ENCODE assay signal across 12 cellular contexts in the genomic region with DNA sequence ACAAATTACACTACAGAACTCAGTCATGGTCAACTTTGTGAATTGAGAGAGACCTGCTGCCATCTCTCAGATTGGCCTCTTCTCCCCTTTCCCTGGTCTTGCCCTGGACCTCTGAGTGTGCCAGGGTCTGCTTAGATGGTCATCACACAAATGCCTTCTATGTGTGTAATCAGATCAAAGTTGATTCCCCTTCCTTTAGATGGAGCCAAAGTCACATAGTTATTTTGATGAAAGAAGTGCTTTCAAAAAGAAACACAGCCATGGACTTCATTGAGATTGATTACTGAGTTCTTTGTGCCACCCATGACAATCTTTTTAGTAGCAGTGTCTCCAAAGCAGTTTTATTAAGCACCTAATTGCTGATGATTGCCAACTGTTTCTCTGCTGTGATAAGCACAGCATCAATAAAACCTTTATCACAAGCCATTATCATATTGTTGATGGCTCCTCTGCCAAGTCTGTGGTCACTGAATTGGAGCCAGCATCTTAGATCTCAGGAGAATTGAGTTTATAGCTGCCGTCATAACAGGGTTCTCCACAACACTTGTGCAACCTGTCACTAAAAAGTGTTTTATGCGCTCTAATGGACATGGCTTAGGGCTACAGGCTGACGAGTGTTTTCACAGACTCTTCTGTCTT.
A peak's percentile ranks its signal among the peaks of the same experiment; 100 is the strongest.
DNase-seq lines count a peak whose midpoint lies in the region; ATAC-seq, FAIRE-seq and TF ChIP-seq lines count a peak whose summit lies in the region.
"Had no signal": no experiment of that assay in that cellular context is flagged by ENCODE, and none has a peak within 500 bp of the region (broad histone marks: within the 10 kb centered on the region; RNA-seq: fewer than 3 reads in every experiment).

No MANE protein-coding gene starts in this region.

- POLR2A ChIA-PET in endothelial cell of umbilical vein (lab: Charles Lee) = no interaction called here

- H3K27ac Mint-ChIP-seq in stimulated activated naive B cell treated with anti-CD40 and anti-IgM and Interleukin-4, amounts not matched to agents 10 μg/mL and 1 μg/mL and 100 μg/mL, for 72 hours = no peak overlapping the region
- H3K27ac Mint-ChIP-seq: activated CD4-positive, alpha-beta T cell treated with anti-CD3 and anti-CD28 coated beads, Interleukin-2, amount 10 ng/mL, durations not matched to agents 24 days and 14 days had no signal

- dilution Hi-C loops in endothelial cell of umbilical vein (cut with MboI; ENCODE audit: extremely low pct_ligation_motif_present, low sequenced_read_pairs) = no loop called here

- H3K9me3 ChIP-seq in BE2C = no peaks in the 10 kb centered on the region
- no peaks in the 10 kb centered on the region for H3K9me3 ChIP-seq in OCI-LY3 (ENCODE audit: insufficient read depth, low read length)
- H3K9me3 ChIP-seq in endothelial cell of umbilical vein (replicated peaks; ENCODE audit: control insufficient read depth, insufficient read depth, low read length) = no peaks in the 10 kb centered on the region
- H3K9me3 ChIP-seq in right cardiac atrium (ENCODE audit: control insufficient read depth, low read length) = no peaks in the 10 kb centered on the region
- H3K9me3 ChIP-seq: colonic mucosa, heart right ventricle had no signal

- H3K9me3 Mint-ChIP-seq in stimulated activated naive B cell treated with anti-CD40 and anti-IgM and Interleukin-4, amounts not matched to agents 10 μg/mL and 1 μg/mL and 100 μg/mL, for 72 hours = no peaks in the 10 kb centered on the region
- H3K9me3 Mint-ChIP-seq: activated CD4-positive, alpha-beta T cell treated with anti-CD3 and anti-CD28 coated beads, Interleukin-2, amount 10 ng/mL, durations not matched to agents 24 days and 14 days had no signal

- 83% methylated on average over 3 of the region's 3 CpGs for WGBS in right cardiac atrium

- no peak overlapping the region for H3K4me2 ChIP-seq in OCI-LY3 (ENCODE audit: low read length)
- H3K4me2 ChIP-seq in endothelial cell of umbilical vein (ENCODE audit: insufficient read depth, low read length) = no peak overlapping the region

- no peak for TF ChIP-seq POLR2A in endothelial cell of umbilical vein (IDR thresholded peaks at IDR 0.05; ENCODE audit: low read depth, low read length)

- no peaks in the 10 kb centered on the region for H3K4me1 Mint-ChIP-seq in stimulated activated naive B cell treated with anti-CD40 and anti-IgM and Interleukin-4, amounts not matched to agents 10 μg/mL and 1 μg/mL and 100 μg/mL, for 72 hours
- H3K4me1 Mint-ChIP-seq: activated CD4-positive, alpha-beta T cell treated with anti-CD3 and anti-CD28 coated beads, Interleukin-2, amount 10 ng/mL, durations not matched to agents 24 days and 14 days had no signal

- H3K9ac ChIP-seq in OCI-LY3 (ENCODE audit: low read length) = no peak overlapping the region
- no peak overlapping the region for H3K9ac ChIP-seq in endothelial cell of umbilical vein (replicated peaks; ENCODE audit: extremely low read depth, insufficient read depth, low read length)

- H2AFZ ChIP-seq in OCI-LY3 (ENCODE audit: low read depth, low read length) (no peak overlapping the region), endothelial cell of umbilical vein (ENCODE audit: low read depth, low read length) (no peak overlapping the region)

- no peaks in the 10 kb centered on the region for H4K20me1 ChIP-seq in OCI-LY3 (ENCODE audit: insufficient read depth, low read length)
- no peaks in the 10 kb centered on the region for H4K20me1 ChIP-seq in endothelial cell of umbilical vein (replicated peaks; ENCODE audit: control insufficient read depth, extremely low read depth, insufficient read depth, low read length)

- H3K79me2 ChIP-seq in OCI-LY3 (ENCODE audit: low read length) (no peaks in the 10 kb centered on the region), endothelial cell of umbilical vein (ENCODE audit: control insufficient read depth, insufficient read depth, low read length) (no peaks in the 10 kb centered on the region)

- H3K27me3 ChIP-seq in BE2C (no peaks in the 10 kb centered on the region), OCI-LY3 (ENCODE audit: low read depth, low read length) (no peaks in the 10 kb centered on the region), endothelial cell of umbilical vein (ENCODE audit: control insufficient read depth in 2 of 2, insufficient read depth in 2 of 2, low read length in 2 of 2) (no peaks in the 10 kb centered on the region), right cardiac atrium (ENCODE audit: control insufficient read depth, insufficient read depth) (no peaks in the 10 kb centered on the region)
- H3K27me3 ChIP-seq: colonic mucosa, heart right ventricle had no signal

- peak; percentile 10; the same call in 1 of the 2 replicates for TF ChIP-seq CTCF in BE2C (IDR thresholded peaks at IDR 0.05; ENCODE audit: low read depth, low read length)
- TF ChIP-seq CTCF in GM12873 (IDR thresholded peaks at IDR 0.05; ENCODE audit: insufficient read depth, low read depth, low read length, missing control alignments) = peak; percentile 10
- TF ChIP-seq CTCF in OCI-LY3 (IDR thresholded peaks at IDR 0.05; ENCODE audit: low read depth, low read length) = peak; percentile 53
- TF ChIP-seq CTCF in endothelial cell of umbilical vein (IDR thresholded peaks at IDR 0.05; ENCODE audit: extremely low read depth in 1 of 2, insufficient read depth in 1 of 2, low read depth in 1 of 2, low read length in 2 of 2) = no peak

- H3K27ac ChIP-seq in OCI-LY3 (ENCODE audit: low read length) (no peak overlapping the region), endothelial cell of umbilical vein (ENCODE audit: insufficient read depth, low read depth, low read length) (no peak overlapping the region), right cardiac atrium (ENCODE audit: low read length) (no peak overlapping the region)
- H3K27ac ChIP-seq: colonic mucosa, heart right ventricle had no signal

- H3K27me3 Mint-ChIP-seq in stimulated activated naive B cell treated with anti-CD40 and anti-IgM and Interleukin-4, amounts not matched to agents 10 μg/mL and 1 μg/mL and 100 μg/mL, for 72 hours = no peaks in the 10 kb centered on the region
- H3K27me3 Mint-ChIP-seq: activated CD4-positive, alpha-beta T cell treated with anti-CD3 and anti-CD28 coated beads, Interleukin-2, amount 10 ng/mL, durations not matched to agents 24 days and 14 days had no signal

- no peaks in the 10 kb centered on the region for H3K36me3 ChIP-seq in BE2C
- H3K36me3 ChIP-seq in OCI-LY3 (replicated peaks; ENCODE audit: low read depth, low read length) = no peaks in the 10 kb centered on the region
- no peaks in the 10 kb centered on the region for H3K36me3 ChIP-seq in endothelial cell of umbilical vein (ENCODE audit: control insufficient read depth in 2 of 2, extremely low read depth in 1 of 2, insufficient read depth in 2 of 2, low read length in 2 of 2)
- H3K36me3 ChIP-seq: colonic mucosa, heart right ventricle had no signal

- H3K4me1 ChIP-seq in BE2C = peaks cover 19% of the 10 kb centered on the region
- H3K4me1 ChIP-seq in OCI-LY3 (ENCODE audit: low read length) = no peaks in the 10 kb centered on the region
- H3K4me1 ChIP-seq in endothelial cell of umbilical vein (ENCODE audit: control insufficient read depth, extremely low read depth, insufficient read depth, low read length) = no peaks in the 10 kb centered on the region
- no peaks in the 10 kb centered on the region for H3K4me1 ChIP-seq in right cardiac atrium (ENCODE audit: control insufficient read depth, insufficient read depth, low read length)
- H3K4me1 ChIP-seq: colonic mucosa, heart right ventricle had no signal

- FAIRE-seq in endothelial cell of umbilical vein (lab: Jason Lieb, UNC) = peak; percentile 4

- no peak overlapping the region for H3K4me3 Mint-ChIP-seq in stimulated activated naive B cell treated with anti-CD40 and anti-IgM and Interleukin-4, amounts not matched to agents 10 μg/mL and 1 μg/mL and 100 μg/mL, for 72 hours
- H3K4me3 Mint-ChIP-seq: activated CD4-positive, alpha-beta T cell treated with anti-CD3 and anti-CD28 coated beads, Interleukin-2, amount 10 ng/mL, durations not matched to agents 24 days and 14 days had no signal

- H3K4me3 ChIP-seq in BE2C (ENCODE audit: low read depth, low read length) (no peak overlapping the region), OCI-LY3 (ENCODE audit: low read length) (no peak overlapping the region), endothelial cell of umbilical vein (replicated peaks in 1 of 3; ENCODE audit: insufficient read depth in 1 of 3, low read depth in 1 of 3, low read length in 3 of 3) (no peak overlapping the region), right cardiac atrium (ENCODE audit: low read length) (no peak overlapping the region)
- H3K4me3 ChIP-seq: colonic mucosa, heart right ventricle had no signal

- CTCF ChIA-PET in endothelial cell of umbilical vein (lab: Charles Lee) = no interaction called here

- no peaks in the 10 kb centered on the region for H3K36me3 Mint-ChIP-seq in stimulated activated naive B cell treated with anti-CD40 and anti-IgM and Interleukin-4, amounts not matched to agents 10 μg/mL and 1 μg/mL and 100 μg/mL, for 72 hours

- BruUV-seq in endothelial cell of umbilical vein (replicated peaks; lab: Mats Ljungman, UMichigan) = no TSS peak

- no peaks in the 10 kb centered on the region for H3K9me1 ChIP-seq in endothelial cell of umbilical vein (replicated peaks; ENCODE audit: control insufficient read depth, extremely low read depth, insufficient read depth, low read length)

- ATAC-seq in right cardiac atrium = no peak
- ATAC-seq in stimulated activated naive B cell treated with anti-CD40 and anti-IgM and Interleukin-4, amounts not matched to agents 10 μg/mL and 1 μg/mL and 100 μg/mL, for 72 hours (replicated peaks) = no peak
- ATAC-seq in HG02642 (IDR thresholded peaks at IDR 0.05; ENCODE audit: poor library complexity, unreplicated experiment) = no peak
- ATAC-seq: heart right ventricle had no signal

- no peak for DNase-seq in BE2C
- DNase-seq in endothelial cell of umbilical vein (ENCODE audit: low read depth, low spot score) = peak; percentile 8
- DNase-seq in right cardiac atrium = no peak
- no peak for DNase-seq in DMS114 treated with DMSO at 0.1 percent for 48 hours (lab: John Stamatoyannopoulos, UW; ENCODE audit: unreplicated experiment)
- DNase-seq in stimulated activated naive B cell treated with anti-CD40 and anti-IgM and Interleukin-4, amounts not matched to agents 10 μg/mL and 1 μg/mL and 100 μg/mL, for 72 hours = no peak
- DNase-seq: activated CD4-positive, alpha-beta T cell treated with anti-CD3 and anti-CD28 coated beads, Interleukin-2, amount 10 ng/mL, durations not matched to agents 24 days and 14 days; activated gamma-delta T cell treated with Interleukin-2 at 50 U/mL for 16 hours; colonic mucosa; heart right ventricle had no signal

- intact Hi-C loops in endothelial cell of umbilical vein (cut with micrococcal nuclease) = loop anchor here (2.0 to 5.0 kb wide), 2 partner anchors 563 to 795 kb away; no protein-coding TSS in a partner anchor
- intact Hi-C loops in right cardiac atrium (cut with DNase I) = no loop called here

TF ChIP-seq in endothelial cell of umbilical vein, 7 proteins besides CTCF, POLR2A, EP300 and RAD21 (continues in another document):
- TF ChIP-seq GATA2 (IDR thresholded peaks at IDR 0.05; ENCODE audit: insufficient read depth, insufficient read length, low read depth, low read length) (no peak), JUN (IDR thresholded peaks at IDR 0.05; ENCODE audit: borderline replicate concordance, insufficient read depth, insufficient read length, low read depth) (no peak), MYC (IDR thresholded peaks at IDR 0.05; ENCODE audit: low read depth, low read length) (no peak), EZH2 (IDR thresholded peaks at IDR 0.05; ENCODE audit: borderline replicate concordance, low read depth, low read length, severe bottlenecking) (no peak)

Comparison
In these comparisons a context has a peak if more than half of its experiments do, and no peak if none do; other contexts are left out.
1. CTCF ChIP-seq: peak in BE2C (single experiment), GM12873 (single experiment) and OCI-LY3 (single experiment); none in endothelial cell of umbilical vein (0 of 2).